ENCODE assay signal across 8 cellular contexts in genomic region chr3:172749201-172749965, GRCh38. TPM values are rescaled to one million over a fixed set of nuclear protein-coding genes. Genes with fewer than 3 reads are reported as not detected.
A peak's percentile ranks its signal among the peaks of the same experiment; 100 is the strongest.
DNase-seq lines count a peak whose midpoint lies in the region; ATAC-seq and TF ChIP-seq lines count a peak whose summit lies in the region.

No MANE protein-coding gene starts in this region.

- 38% methylated on average over 8 of the region's 8 CpGs for WGBS in esophagus muscularis mucosa

- peaks cover 23% of the 10 kb centered on the region for H4K20me1 ChIP-seq in neural progenitor cell (ENCODE audit: low read depth)

- H3K27me3 ChIP-seq in Peyer's patch (no peaks in the 10 kb centered on the region), esophagus muscularis mucosa (no peaks in the 10 kb centered on the region), neural progenitor cell (no peaks in the 10 kb centered on the region)

- peak overlapping the region; percentile 76 for H3K4me2 ChIP-seq in neural progenitor cell

- no peaks in the 10 kb centered on the region for H3K36me3 ChIP-seq in Peyer's patch
- H3K36me3 ChIP-seq in esophagus muscularis mucosa: no peaks in the 10 kb centered on the region
- H3K36me3 ChIP-seq in neural progenitor cell: peaks cover 16% of the 10 kb centered on the region

- H3K27me3 Mint-ChIP-seq in activated T-cell treated with anti-CD3 and anti-CD28 coated beads, Interleukin-2, amount 50 U/mL, for 72 hours (ENCODE audit: low read depth): no peaks in the 10 kb centered on the region
- H3K27me3 Mint-ChIP-seq in neural progenitor cell (ENCODE audit: insufficient read depth, low read depth): no peaks in the 10 kb centered on the region

- H3K4me1 Mint-ChIP-seq in activated T-cell treated with anti-CD3 and anti-CD28 coated beads, Interleukin-2, amount 50 U/mL, for 72 hours (ENCODE audit: low read depth): peaks cover 26% of the 10 kb centered on the region
- H3K4me1 Mint-ChIP-seq in neural progenitor cell: peaks cover 21% of the 10 kb centered on the region

- H3K9ac ChIP-seq in neural progenitor cell: no peak overlapping the region

- H3K27ac ChIP-seq in Peyer's patch (peak overlapping the region in 3 of 4 donors; percentile 3 to 80 (median 37)), esophagus muscularis mucosa (replicated peaks in 1 of 4) (peak overlapping the region; percentile 70 to 84 (median 82)), neural progenitor cell (no peak overlapping the region)

- peaks cover 38% of the 10 kb centered on the region for H3K79me2 ChIP-seq in neural progenitor cell (ENCODE audit: low read depth)

- no peak for TF ChIP-seq EP300 in esophagus muscularis mucosa (IDR thresholded peaks at IDR 0.05)

- H3K9me3 Mint-ChIP-seq in activated T-cell treated with anti-CD3 and anti-CD28 coated beads, Interleukin-2, amount 50 U/mL, for 72 hours: no peaks in the 10 kb centered on the region
- no peaks in the 10 kb centered on the region for H3K9me3 Mint-ChIP-seq in neural progenitor cell

- peak overlapping the region; percentile 40 to 100 (median 74) for H3K4me3 ChIP-seq in Peyer's patch
- H3K4me3 ChIP-seq in esophagus muscularis mucosa: peak overlapping the region; percentile 70 to 88 (median 82)
- peak overlapping the region; percentile 95 for H3K4me3 ChIP-seq in neural progenitor cell

- H3F3A ChIP-seq in neural progenitor cell (ENCODE audit: low read depth): no peaks in the 10 kb centered on the region

- peak overlapping the region; percentile 89 for H2AFZ ChIP-seq in neural progenitor cell (replicated peaks)

- peak overlapping the region; percentile 92 to 97 for H3K4me3 Mint-ChIP-seq in activated T-cell treated with anti-CD3 and anti-CD28 coated beads, Interleukin-2, amount 50 U/mL, for 72 hours
- peak overlapping the region; percentile 100 for H3K4me3 Mint-ChIP-seq in neural progenitor cell

- H3K27ac Mint-ChIP-seq in activated T-cell treated with anti-CD3 and anti-CD28 coated beads, Interleukin-2, amount 50 U/mL, for 72 hours: no peak overlapping the region
- H3K27ac Mint-ChIP-seq in neural progenitor cell: no peak overlapping the region

- H3K4me1 ChIP-seq in Peyer's patch: peaks cover 0 to 14% (median 1%) of the 10 kb centered on the region in 4 donors
- peaks cover 0 to 24% (median 20%) of the 10 kb centered on the region in 4 donors for H3K4me1 ChIP-seq in esophagus muscularis mucosa
- peaks cover 12% of the 10 kb centered on the region for H3K4me1 ChIP-seq in neural progenitor cell

- TF ChIP-seq POLR2A in Peyer's patch (IDR thresholded peaks at IDR 0.05) (no peak), esophagus muscularis mucosa (IDR thresholded peaks at IDR 0.05; ENCODE audit: low read depth) (no peak)

- no peaks in the 10 kb centered on the region for H3K9me3 ChIP-seq in Peyer's patch
- no peaks in the 10 kb centered on the region for H3K9me3 ChIP-seq in esophagus muscularis mucosa
- H3K9me3 ChIP-seq in neural progenitor cell (ENCODE audit: low read depth): no peaks in the 10 kb centered on the region

- no peak for DNase-seq in activated T-cell treated with anti-CD3 and anti-CD28 coated beads, Interleukin-2, amount 50 U/mL, for 72 hours
- DNase-seq in activated T-cell treated with anti-CD3 and anti-CD28 coated beads, Interleukin-2, amount 50 U/mL, for 48 hours: no peak
- DNase-seq in Peyer's patch (no peak), esophagus muscularis mucosa (ENCODE audit: extremely low spot score) (no peak), neural progenitor cell (ENCODE audit: low spot score) (no peak), NCI-H2107 (lab: John Stamatoyannopoulos, UW) (no peak), SK-N-DZ (ENCODE audit: low spot score) (no peak)
- DNase-seq in activated effector memory CD4-positive, alpha-beta T cell treated with anti-CD3 and anti-CD28 coated beads, Interleukin-2, amount 50 U/mL, for 16 hours: no peak

- no peak for TF ChIP-seq CTCF in Peyer's patch (IDR thresholded peaks at IDR 0.05)
- no peak for TF ChIP-seq CTCF in esophagus muscularis mucosa (IDR thresholded peaks at IDR 0.05)
- no peak for TF ChIP-seq CTCF in neural progenitor cell (IDR thresholded peaks at IDR 0.05)

- intact Hi-C loops in esophagus muscularis mucosa (cut with DNase I): loop anchor here (5.0 kb wide), 2 partner anchors 37 to 72 kb away; partner anchors contain the start of gene NCEH1

- ATAC-seq in activated T-cell treated with anti-CD3 and anti-CD28 coated beads, Interleukin-2, amount 50 U/mL, for 72 hours (replicated peaks in 1 of 2): no peak

- H3K36me3 Mint-ChIP-seq in activated T-cell treated with anti-CD3 and anti-CD28 coated beads, Interleukin-2, amount 50 U/mL, for 72 hours (ENCODE audit: insufficient read depth in 2 of 2): peaks cover 7 to 14% of the 10 kb centered on the region in 2 donors
- H3K36me3 Mint-ChIP-seq in neural progenitor cell: peaks cover 11% of the 10 kb centered on the region

RNA-seq across cellular contexts. Expression of gene ECT2, which starts 1.1 kb away (rescaled TPM):
- 10 to 100 TPM; 46.3 to 58.6 TPM for total RNA-seq in activated T-cell treated with anti-CD3 and anti-CD28 coated beads, Interleukin-2, amount 50 U/mL, for 72 hours
- total RNA-seq in Peyer's patch (10 to 100 TPM in 1 of 4 donors, 1 to 10 TPM in 3; 8.9 to 11.2 (median 9.8) TPM), esophagus muscularis mucosa (1 to 10 TPM; 7.3 to 8.7 (median 7.9) TPM), neural progenitor cell (ENCODE audit: low replicate concordance) (163 and 267 TPM in 2 replicates)
- polyA plus RNA-seq in SK-N-DZ (2014; cell fraction: cytosol; rRNA removed): 105 and 120 TPM in 2 replicates
- 104 and 108 TPM in 2 replicates for polyA plus RNA-seq in SK-N-DZ (2014; cell fraction: nucleus; rRNA removed)

RNA-seq across cellular contexts. Expression of gene NCEH1, which starts 38.5 kb away (rescaled TPM):
- 1 to 10 TPM; 6.1 to 8.7 TPM for total RNA-seq in activated T-cell treated with anti-CD3 and anti-CD28 coated beads, Interleukin-2, amount 50 U/mL, for 72 hours
- total RNA-seq in Peyer's patch (10 to 100 TPM in 2 of 4 donors, 1 to 10 TPM in 2; 6.6 to 15.8 (median 10.6) TPM), esophagus muscularis mucosa (10 to 100 TPM in 1 of 4 donors, 1 to 10 TPM in 3; 3.0 to 11.6 (median 3.7) TPM), neural progenitor cell (ENCODE audit: low replicate concordance) (3.7 and 7.7 TPM in 2 replicates)
- 1.8 and 2.1 TPM in 2 replicates for polyA plus RNA-seq in SK-N-DZ (2014; cell fraction: cytosol; rRNA removed)
- 0.49 and 1.7 TPM in 2 replicates for polyA plus RNA-seq in SK-N-DZ (2014; cell fraction: nucleus; rRNA removed)
